Comparison of ENCODE assay signal across 11 cellular contexts in the genomic region with DNA sequence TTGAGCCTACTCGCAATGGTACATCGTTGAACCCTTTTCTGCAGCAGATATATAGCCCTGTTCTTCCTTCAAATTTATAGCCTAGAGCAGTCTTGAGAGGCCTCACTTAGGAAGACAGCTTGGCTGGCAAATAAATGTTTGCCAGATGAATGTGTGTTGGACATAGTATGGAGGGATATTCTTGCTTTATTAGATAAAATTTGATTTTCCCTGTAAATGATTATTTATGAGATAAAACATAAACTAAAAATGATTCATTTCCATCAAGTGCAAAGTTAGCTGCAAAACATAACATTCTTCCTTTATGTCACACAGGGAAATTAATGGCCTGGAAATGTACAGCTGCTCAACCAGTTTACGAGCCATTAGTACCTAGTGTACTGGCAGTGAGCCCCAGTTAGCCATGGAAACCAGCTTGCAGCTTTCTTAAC.
DNase-seq lines count a peak whose midpoint lies in the region; ATAC-seq and TF ChIP-seq lines count a peak whose summit lies in the region.
"Had no signal": no experiment of that assay in that cellular context is flagged by ENCODE, and none has a peak within 500 bp of the region (broad histone marks: within the 10 kb centered on the region; RNA-seq: fewer than 3 reads in every experiment).

No MANE protein-coding gene starts in this region.

- no peak overlapping the region for H3K4me3 ChIP-seq in mammary epithelial cell (replicated peaks in 1 of 3; ENCODE audit: insufficient read depth in 1 of 3, low read depth in 2 of 3, low read length in 3 of 3)
- no peak overlapping the region for H3K4me3 ChIP-seq in sigmoid colon
- no peak overlapping the region for H3K4me3 ChIP-seq in colonic mucosa

- no peaks in the 10 kb centered on the region for H3K9me3 Mint-ChIP-seq in stimulated activated memory B cell treated with anti-CD40 and anti-IgM and Interleukin-4, amounts not matched to agents 10 μg/mL and 1 μg/mL and 100 μg/mL, for 72 hours
- H3K9me3 Mint-ChIP-seq: activated naive CD4-positive, alpha-beta T cell treated with anti-CD3 and anti-CD28 coated beads, Interleukin-2, amount 50 U/mL, for 24 hours had no signal

- H3K9ac ChIP-seq in mammary epithelial cell (ENCODE audit: insufficient read depth, low read length), result no peak overlapping the region
- no peak overlapping the region for H3K9ac ChIP-seq in colonic mucosa (ENCODE audit: low read depth in 2 of 2, low read length in 2 of 2)

- TF ChIP-seq CTCF in mammary epithelial cell (conservative IDR thresholded peaks at IDR 0.05 in 1 of 2, IDR thresholded peaks at IDR 0.05 in 1 of 2; ENCODE audit: extremely low read depth in 1 of 2, insufficient read depth in 1 of 2, low read depth in 1 of 2, low read length in 2 of 2) (no peak), sigmoid colon (IDR thresholded peaks at IDR 0.05) (no peak), colonic mucosa (IDR thresholded peaks at IDR 0.05) (no peak)

- peaks cover 72% of the 10 kb centered on the region for H3K4me1 ChIP-seq in mammary epithelial cell (ENCODE audit: insufficient read depth, low read length)
- peaks cover 0 to 95% (median 83%) of the 10 kb centered on the region in 4 donors for H3K4me1 ChIP-seq in sigmoid colon
- no peaks in the 10 kb centered on the region for H3K4me1 ChIP-seq in colonic mucosa

- CTCF ChIA-PET in mammary epithelial cell (lab: Charles Lee; ENCODE audit: low non-redundant PET), result no interaction called here

- dilution Hi-C loops in mammary epithelial cell (cut with HindIII; ENCODE audit: low sequenced_read_pairs), result no loop called here

- H3K36me3 Mint-ChIP-seq in stimulated activated memory B cell treated with anti-CD40 and anti-IgM and Interleukin-4, amounts not matched to agents 10 μg/mL and 1 μg/mL and 100 μg/mL, for 72 hours, result peaks cover 10% of the 10 kb centered on the region
- H3K36me3 Mint-ChIP-seq: activated naive CD4-positive, alpha-beta T cell treated with anti-CD3 and anti-CD28 coated beads, Interleukin-2, amount 50 U/mL, for 24 hours had no signal

- peak; percentile 42 for DNase-seq in NCI-H82 (lab: John Stamatoyannopoulos, UW)
- no peak for DNase-seq in NCI-H82 treated with DMSO at 0.1 percent for 48 hours (lab: John Stamatoyannopoulos, UW; ENCODE audit: unreplicated experiment)
- DNase-seq in NCI-H2171 (lab: John Stamatoyannopoulos, UW), result peak; percentile 43
- peak; percentile 55 for DNase-seq in mammary epithelial cell
- DNase-seq in sigmoid colon, result no peak
- no peak for DNase-seq in colonic mucosa
- DNase-seq: Karpas-422 had no signal

- BruUV-seq in mammary epithelial cell (replicated peaks; lab: Mats Ljungman, UMichigan), result no TSS peak

- no peak for TF ChIP-seq POLR2A in sigmoid colon (IDR thresholded peaks at IDR 0.05)

- H3K79me2 ChIP-seq in mammary epithelial cell (ENCODE audit: insufficient read depth, low read length), result peaks cover 87% of the 10 kb centered on the region

- in situ Hi-C loops in mammary epithelial cell (cut with MboI; ENCODE audit: low sequenced_read_pairs in 2 of 2), result no loop called here

- H3K27me3 ChIP-seq in mammary epithelial cell (ENCODE audit: insufficient read depth, low read length) (no peaks in the 10 kb centered on the region), sigmoid colon (no peaks in the 10 kb centered on the region), colonic mucosa (no peaks in the 10 kb centered on the region)
- H3K27me3 ChIP-seq: neutrophil had no signal

- H2AFZ ChIP-seq in mammary epithelial cell (ENCODE audit: low read depth, low read length), result no peak overlapping the region

- H3K36me3 ChIP-seq in mammary epithelial cell (ENCODE audit: insufficient read depth, low read length), result no peaks in the 10 kb centered on the region
- H3K36me3 ChIP-seq in sigmoid colon, result no peaks in the 10 kb centered on the region
- no peaks in the 10 kb centered on the region for H3K36me3 ChIP-seq in colonic mucosa

- no peak overlapping the region for H3K4me3 Mint-ChIP-seq in stimulated activated memory B cell treated with anti-CD40 and anti-IgM and Interleukin-4, amounts not matched to agents 10 μg/mL and 1 μg/mL and 100 μg/mL, for 72 hours

- H3K9me3 ChIP-seq in mammary epithelial cell (replicated peaks; ENCODE audit: insufficient read depth, low read length) (no peaks in the 10 kb centered on the region), sigmoid colon (no peaks in the 10 kb centered on the region), colonic mucosa (no peaks in the 10 kb centered on the region)
- H3K9me3 ChIP-seq: neutrophil had no signal

- intact Hi-C loops in mammary epithelial cell (cut with micrococcal nuclease) (no loop called here), sigmoid colon (cut with DNase I) (no loop called here), colonic mucosa (cut with DNase I) (no loop called here)

- H3K4me2 ChIP-seq in mammary epithelial cell (ENCODE audit: insufficient read depth, low read depth, low read length), result peak overlapping the region; percentile 9

- H3K27me3 Mint-ChIP-seq in stimulated activated memory B cell treated with anti-CD40 and anti-IgM and Interleukin-4, amounts not matched to agents 10 μg/mL and 1 μg/mL and 100 μg/mL, for 72 hours, result no peaks in the 10 kb centered on the region
- H3K27me3 Mint-ChIP-seq: activated naive CD4-positive, alpha-beta T cell treated with anti-CD3 and anti-CD28 coated beads, Interleukin-2, amount 50 U/mL, for 24 hours had no signal

- ATAC-seq in stimulated activated memory B cell treated with anti-CD40 and anti-IgM and Interleukin-4, amounts not matched to agents 10 μg/mL and 1 μg/mL and 100 μg/mL, for 72 hours, result no peak
- ATAC-seq in HG02798 (IDR thresholded peaks at IDR 0.05; ENCODE audit: poor library complexity, unreplicated experiment), result no peak

- WGBS in mammary epithelial cell (ENCODE audit: low coverage, missing lambda C conversion rate), result 54% methylated on average over 3 of the region's 3 CpGs
- 42 to 58% methylated on average over 3 of the region's 3 CpGs for WGBS in sigmoid colon, 2 donors

- peak overlapping the region; percentile 7 for H3K27ac ChIP-seq in mammary epithelial cell (ENCODE audit: insufficient read depth, low read depth, low read length)
- peak overlapping the region in 3 of 4 donors; percentile 45 to 60 (median 51) for H3K27ac ChIP-seq in sigmoid colon
- no peak overlapping the region for H3K27ac ChIP-seq in colonic mucosa
- H3K27ac ChIP-seq: neutrophil had no signal

- H3K4me1 Mint-ChIP-seq in stimulated activated memory B cell treated with anti-CD40 and anti-IgM and Interleukin-4, amounts not matched to agents 10 μg/mL and 1 μg/mL and 100 μg/mL, for 72 hours, result peaks cover 82% of the 10 kb centered on the region

- no peak for TF ChIP-seq EP300 in sigmoid colon (IDR thresholded peaks at IDR 0.05)

- no peak overlapping the region for H3K27ac Mint-ChIP-seq in stimulated activated memory B cell treated with anti-CD40 and anti-IgM and Interleukin-4, amounts not matched to agents 10 μg/mL and 1 μg/mL and 100 μg/mL, for 72 hours

- no peaks in the 10 kb centered on the region for H4K20me1 ChIP-seq in mammary epithelial cell (ENCODE audit: insufficient read depth, low read length)

Comparison
In these comparisons a context has a peak if more than half of its experiments do, and no peak if none do; other contexts are left out.
1. DNase-seq: peak in NCI-H82 (single experiment), NCI-H2171 (single experiment) and mammary epithelial cell (single experiment); none in NCI-H82 treated with DMSO at 0.1 percent for 48 hours (single experiment), sigmoid colon (single experiment) and colonic mucosa (single experiment).